18 cellular contexts compared by ENCODE assay signal in genomic region chr1:109341944-109342925, GRCh38. TPM values are rescaled to one million over a fixed set of nuclear protein-coding genes. Genes with fewer than 3 reads are reported as not detected.
DNase-seq lines count a peak whose midpoint lies in the region; ATAC-seq, FAIRE-seq and TF ChIP-seq lines count a peak whose summit lies in the region.
"Had no signal": no experiment of that assay in that cellular context is flagged by ENCODE, and none has a peak within 500 bp of the region (broad histone marks: within the 10 kb centered on the region; RNA-seq: fewer than 3 reads in every experiment).

No MANE protein-coding gene starts in this region.

- H3K4me1 ChIP-seq in left ventricle myocardium inferior (peaks cover 16% of the 10 kb centered on the region), endothelial cell of umbilical vein (ENCODE audit: control insufficient read depth, extremely low read depth, insufficient read depth, low read length) (peaks cover 4% of the 10 kb centered on the region), stomach (peaks cover 0 to 13% (median 6%) of the 10 kb centered on the region in 4 donors), A673 (ENCODE audit: insufficient read depth, low read length, poor library complexity, severe bottlenecking) (no peaks in the 10 kb centered on the region)
- H3K4me1 ChIP-seq: BLaER1 had no signal

- H3K27ac ChIP-seq in left ventricle myocardium inferior (replicated peaks) (no peak overlapping the region), endothelial cell of umbilical vein (ENCODE audit: insufficient read depth, low read depth, low read length) (no peak overlapping the region), stomach (no peak overlapping the region), A673 (ENCODE audit: low read depth, low read length, poor library complexity, severe bottlenecking) (no peak overlapping the region)
- H3K27ac ChIP-seq: BLaER1 had no signal

- H3K36me3 ChIP-seq in left ventricle myocardium inferior, result peaks cover 90% of the 10 kb centered on the region
- H3K36me3 ChIP-seq in endothelial cell of umbilical vein (ENCODE audit: control insufficient read depth in 2 of 2, extremely low read depth in 1 of 2, insufficient read depth in 2 of 2, low read length in 2 of 2), result no peaks in the 10 kb centered on the region
- peaks cover 27 to 92% (median 90%) of the 10 kb centered on the region in 4 donors for H3K36me3 ChIP-seq in stomach
- H3K36me3 ChIP-seq in A673 (ENCODE audit: insufficient read depth, low read length, poor library complexity, severe bottlenecking), result no peaks in the 10 kb centered on the region

- TF ChIP-seq EP300 in stomach (IDR thresholded peaks at IDR 0.05), result no peak

- dilution Hi-C loops in endothelial cell of umbilical vein (cut with MboI; ENCODE audit: extremely low pct_ligation_motif_present, low sequenced_read_pairs), result no loop called here

- FAIRE-seq in endothelial cell of umbilical vein (lab: Jason Lieb, UNC), result peak; percentile 66
- FAIRE-seq: A204.1, GM12892 had no signal

- H3K9me1 ChIP-seq in endothelial cell of umbilical vein (replicated peaks; ENCODE audit: control insufficient read depth, extremely low read depth, insufficient read depth, low read length), result no peaks in the 10 kb centered on the region

- WGBS in stomach, 5 donors, result 27 to 48% (median 43%) methylated on average over 9 of the region's 9 CpGs

- H3K9me3 ChIP-seq in left ventricle myocardium inferior (replicated peaks) (no peaks in the 10 kb centered on the region), endothelial cell of umbilical vein (replicated peaks; ENCODE audit: control insufficient read depth, insufficient read depth, low read length) (no peaks in the 10 kb centered on the region), stomach (no peaks in the 10 kb centered on the region), A673 (ENCODE audit: low read depth, low read length, poor library complexity, severe bottlenecking) (no peaks in the 10 kb centered on the region)
- H3K9me3 ChIP-seq: BLaER1 had no signal

- TF ChIP-seq CTCF in left ventricle myocardium inferior (IDR thresholded peaks at IDR 0.05; ENCODE audit: borderline replicate concordance), result no peak
- no peak for TF ChIP-seq CTCF in endothelial cell of umbilical vein (IDR thresholded peaks at IDR 0.05; ENCODE audit: extremely low read depth in 1 of 2, insufficient read depth in 1 of 2, low read depth in 1 of 2, low read length in 2 of 2)
- no peak for TF ChIP-seq CTCF in stomach (IDR thresholded peaks at IDR 0.05)
- no peak for TF ChIP-seq CTCF in A673 (conservative IDR thresholded peaks at IDR 0.05; ENCODE audit: low read depth, low read length)

- no peaks in the 10 kb centered on the region for H3K79me2 ChIP-seq in endothelial cell of umbilical vein (ENCODE audit: control insufficient read depth, insufficient read depth, low read length)

- H3K4me2 ChIP-seq in endothelial cell of umbilical vein (ENCODE audit: insufficient read depth, low read length), result no peak overlapping the region
- H3K4me2 ChIP-seq: BLaER1 had no signal

- CTCF ChIA-PET in endothelial cell of umbilical vein (lab: Charles Lee) (interaction anchor here (1.1 to 1.4 kb wide), 2 partner anchors 14 to 34 kb away, joined by 3 to 5 read pairs; no protein-coding TSS in a partner anchor), A673 (lab: Charles Lee) (no interaction called here)

- no peak overlapping the region for H2AFZ ChIP-seq in endothelial cell of umbilical vein (ENCODE audit: low read depth, low read length)

- H3K27me3 ChIP-seq in left ventricle myocardium inferior (ENCODE audit: low read depth) (no peaks in the 10 kb centered on the region), endothelial cell of umbilical vein (ENCODE audit: control insufficient read depth in 2 of 2, insufficient read depth in 2 of 2, low read length in 2 of 2) (peaks cover 0 to 6% of the 10 kb centered on the region in 2 experiments), stomach (no peaks in the 10 kb centered on the region), A673 (replicated peaks; ENCODE audit: insufficient read depth, low read depth, low read length, poor library complexity) (no peaks in the 10 kb centered on the region)
- H3K27me3 ChIP-seq: BLaER1 had no signal

- no peaks in the 10 kb centered on the region for H4K20me1 ChIP-seq in endothelial cell of umbilical vein (replicated peaks; ENCODE audit: control insufficient read depth, extremely low read depth, insufficient read depth, low read length)
- H4K20me1 ChIP-seq: BLaER1 had no signal

- no peak overlapping the region for H3K9ac ChIP-seq in endothelial cell of umbilical vein (replicated peaks; ENCODE audit: extremely low read depth, insufficient read depth, low read length)
- H3K9ac ChIP-seq: BLaER1 had no signal

- ATAC-seq in left ventricle myocardium superior (peak; percentile 29), left lobe of liver (peak; percentile 64), sciatic nerve (no peak), GM18505 (IDR thresholded peaks at IDR 0.05; ENCODE audit: unreplicated experiment) (no peak)

- DNase-seq in left ventricle myocardium superior (no peak), left ventricle myocardium inferior (no peak), endothelial cell of umbilical vein (ENCODE audit: low read depth, low spot score) (peak; percentile 69), left lobe of liver (ENCODE audit: low spot score) (no peak), stomach (peak; percentile 45), A673 (ENCODE audit: low spot score) (no peak), sciatic nerve (ENCODE audit: low spot score) (no peak)
- DNase-seq: CD4-positive, alpha-beta memory T cell; DMS79; GOT3; NCI-H1105; NCI-H774; OCI-M1; Right ventricle myocardium superior had no signal

- POLR2A ChIA-PET in endothelial cell of umbilical vein (lab: Charles Lee) (no interaction called here), A673 (lab: Charles Lee; ENCODE audit: low non-redundant PET) (no interaction called here)

- BruUV-seq in endothelial cell of umbilical vein (replicated peaks; lab: Mats Ljungman, UMichigan) (no TSS peak), A673 (replicated peaks; lab: Mats Ljungman, UMichigan) (no TSS peak)

- no peak overlapping the region for H3K4me3 ChIP-seq in left ventricle myocardium inferior
- no peak overlapping the region for H3K4me3 ChIP-seq in endothelial cell of umbilical vein (replicated peaks in 1 of 3; ENCODE audit: insufficient read depth in 1 of 3, low read depth in 1 of 3, low read length in 3 of 3)
- H3K4me3 ChIP-seq in stomach, result no peak overlapping the region
- no peak overlapping the region for H3K4me3 ChIP-seq in A673 (ENCODE audit: low read depth, low read length, poor library complexity, severe bottlenecking)
- H3K4me3 ChIP-seq: BLaER1 had no signal

- TF ChIP-seq POLR2A in endothelial cell of umbilical vein (IDR thresholded peaks at IDR 0.05; ENCODE audit: low read depth, low read length) (no peak), stomach (IDR thresholded peaks at IDR 0.05) (no peak), GM18505 (IDR thresholded peaks at IDR 0.05; ENCODE audit: borderline replicate concordance, extremely low read depth, insufficient read depth, insufficient read length) (no peak)

- intact Hi-C loops in left ventricle myocardium superior (cut with micrococcal nuclease), result no loop called here
- intact Hi-C loops in left ventricle myocardium inferior (cut with micrococcal nuclease), result loop anchor here (5.0 kb wide), 1 partner anchor 65 kb away; no protein-coding TSS in a partner anchor
- intact Hi-C loops in endothelial cell of umbilical vein (cut with micrococcal nuclease), result no loop called here
- intact Hi-C loops in stomach (cut with DNase I; ENCODE audit: low total_unique reads), result no loop called here
- intact Hi-C loops in A673 (cut with micrococcal nuclease; ENCODE audit: unreplicated experiment), result no loop called here
- intact Hi-C loops in sciatic nerve (cut with DNase I), result no loop called here

RNA-seq across cellular contexts. Expression of gene MYBPHL, which starts 35.4 kb away (rescaled TPM):
- 0.35 TPM for total RNA-seq in left ventricle myocardium superior
- 0.22 TPM for total RNA-seq in left ventricle myocardium inferior
- not detected in 2 replicates for total RNA-seq in endothelial cell of umbilical vein
- not detected in 2 replicates for polyA plus RNA-seq in endothelial cell of umbilical vein
- polyA plus RNA-seq in endothelial cell of umbilical vein (2011; cell fraction: cytosol; rRNA removed), result not detected in 2 replicates
- not detected in 2 replicates for polyA plus RNA-seq in endothelial cell of umbilical vein (2011; cell fraction: nucleus; rRNA removed)
- not detected in 2 replicates for polyA plus RNA-seq in endothelial cell of umbilical vein (2012)
- polyA minus RNA-seq in endothelial cell of umbilical vein, result not detected in 2 replicates
- polyA minus RNA-seq in endothelial cell of umbilical vein (2011; cell fraction: cytosol; rRNA and poly(A)+ RNA removed), result not detected
- not detected in 2 replicates for polyA minus RNA-seq in endothelial cell of umbilical vein (2011; cell fraction: nucleus; rRNA and poly(A)+ RNA removed)
- total RNA-seq in left lobe of liver, result not detected
- total RNA-seq in stomach, result not detected
- under 1 TPM in 1 of 3 donors, not detected in 2; 0.45 TPM for polyA plus RNA-seq in stomach
- not detected in 2 replicates for total RNA-seq in A673 (2021)
- 0.45 TPM for total RNA-seq in sciatic nerve
- total RNA-seq: CD4-positive, alpha-beta memory T cell had no signal
- polyA plus RNA-seq: CD4-positive, alpha-beta memory T cell had no signal

RNA-seq across cellular contexts. Expression of gene SORT1, which starts 55.5 kb away (rescaled TPM):
- total RNA-seq in left ventricle myocardium superior (117 TPM), left ventricle myocardium inferior (146 TPM), endothelial cell of umbilical vein (16.8 and 17.8 TPM in 2 replicates), left lobe of liver (3.6 TPM), stomach (100 to 1,000 TPM in 1 of 5 donors, 10 to 100 TPM in 4; 35.3 to 481 (median 48.1) TPM), A673 (2021) (52.4 and 56.5 TPM in 2 replicates), sciatic nerve (111 TPM)
- polyA plus RNA-seq in endothelial cell of umbilical vein (6.4 and 6.8 TPM in 2 replicates), stomach (10 to 100 TPM in 2 of 3 donors, 1 to 10 TPM in 1; 4.6 to 12.6 (median 10.5) TPM)
- 4.8 and 5.4 TPM in 2 replicates for polyA plus RNA-seq in endothelial cell of umbilical vein (2011; cell fraction: cytosol; rRNA removed)
- 3.9 and 4.5 TPM in 2 replicates for polyA plus RNA-seq in endothelial cell of umbilical vein (2011; cell fraction: nucleus; rRNA removed)
- polyA plus RNA-seq in endothelial cell of umbilical vein (2012), result 4.3 and 5.0 TPM in 2 replicates
- 17.9 and 22.7 TPM in 2 replicates for polyA minus RNA-seq in endothelial cell of umbilical vein
- 23.8 TPM for polyA minus RNA-seq in endothelial cell of umbilical vein (2011; cell fraction: cytosol; rRNA and poly(A)+ RNA removed)
- 8.3 and 10.6 TPM in 2 replicates for polyA minus RNA-seq in endothelial cell of umbilical vein (2011; cell fraction: nucleus; rRNA and poly(A)+ RNA removed)
- polyA plus RNA-seq: CD4-positive, alpha-beta memory T cell had no signal

RNA-seq across cellular contexts. Expression of gene PSRC1, which starts 59.3 kb away (rescaled TPM):
- total RNA-seq in left ventricle myocardium superior, result 0.74 TPM
- total RNA-seq in left ventricle myocardium inferior, result 0.80 TPM
- total RNA-seq in endothelial cell of umbilical vein, result 23.4 and 29.3 TPM in 2 replicates
- 21.6 and 25.0 TPM in 2 replicates for polyA plus RNA-seq in endothelial cell of umbilical vein
- polyA plus RNA-seq in endothelial cell of umbilical vein (2011; cell fraction: cytosol; rRNA removed), result 21.1 and 21.9 TPM in 2 replicates
- 49.8 and 63.5 TPM in 2 replicates for polyA plus RNA-seq in endothelial cell of umbilical vein (2011; cell fraction: nucleus; rRNA removed)
- polyA plus RNA-seq in endothelial cell of umbilical vein (2012), result 7.5 and 14.9 TPM in 2 replicates
- 6.5 and 8.4 TPM in 2 replicates for polyA minus RNA-seq in endothelial cell of umbilical vein
- 15.6 TPM for polyA minus RNA-seq in endothelial cell of umbilical vein (2011; cell fraction: cytosol; rRNA and poly(A)+ RNA removed)
- polyA minus RNA-seq in endothelial cell of umbilical vein (2011; cell fraction: nucleus; rRNA and poly(A)+ RNA removed), result 4.3 and 7.2 TPM in 2 replicates
- total RNA-seq in left lobe of liver, result 0.63 TPM
- total RNA-seq in stomach, result 10 to 100 TPM in 1 of 5 donors, 1 to 10 TPM in 1, under 1 TPM in 2, not detected in 1; 0.29 to 18.7 (median 1.7) TPM
- polyA plus RNA-seq in stomach, result 10 to 100 TPM in 1 of 3 donors, 1 to 10 TPM in 2; 3.6 to 11.2 (median 4.1) TPM
- total RNA-seq in A673 (2021), result 75.0 and 85.2 TPM in 2 replicates
- total RNA-seq in sciatic nerve, result 7.6 TPM

Comparison
In these comparisons a context has a peak if more than half of its experiments do, and no peak if none do; other contexts are left out.
1. ATAC-seq: peak in left ventricle myocardium superior (single experiment) and left lobe of liver (single experiment); none in sciatic nerve (single experiment) and GM18505 (single experiment).
2. DNase-seq: peak in endothelial cell of umbilical vein (single experiment) and stomach (single experiment); none in left ventricle myocardium superior (single experiment), left ventricle myocardium inferior (single experiment), left lobe of liver (single experiment), A673 (single experiment) and sciatic nerve (single experiment).